17 cellular contexts compared by ENCODE assay signal in genomic region chr5:136776022-136776927, GRCh38.
DNase-seq lines count a peak whose midpoint lies in the region; ATAC-seq and TF ChIP-seq lines count a peak whose summit lies in the region.
"Had no signal": no experiment of that assay in that cellular context is flagged by ENCODE, and none has a peak within 500 bp of the region (broad histone marks: within the 10 kb centered on the region; RNA-seq: fewer than 3 reads in every experiment).

No MANE protein-coding gene starts in this region.

- H3K27me3 ChIP-seq in foreskin keratinocyte: no peaks in the 10 kb centered on the region
- no peaks in the 10 kb centered on the region for H3K27me3 ChIP-seq in smooth muscle cell (ENCODE audit: low read depth)
- no peaks in the 10 kb centered on the region for H3K27me3 ChIP-seq in neural progenitor cell
- H3K27me3 ChIP-seq in Karpas-422 (ENCODE audit: low read length): no peaks in the 10 kb centered on the region
- H3K27me3 ChIP-seq: pancreas had no signal

- no peak overlapping the region for H3K4me3 Mint-ChIP-seq in neural progenitor cell
- H3K4me3 Mint-ChIP-seq in activated T-helper 17 cell treated with anti-CD3 and anti-CD28 coated beads, Interleukin-2, amount 50 U/mL, for 72 hours: no peak overlapping the region

- CTCF ChIA-PET in HEK293 (lab: Yijun Ruan, JAX): no interaction called here

- H3K4me3 ChIP-seq in HEK293 (ENCODE audit: low read depth, low read length) (no peak overlapping the region), smooth muscle cell (no peak overlapping the region), neural progenitor cell (no peak overlapping the region), Karpas-422 (ENCODE audit: low read length) (no peak overlapping the region)
- H3K4me3 ChIP-seq: left ventricle myocardium inferior, pancreas had no signal

- peak overlapping the region; percentile 42 for H3K9ac ChIP-seq in smooth muscle cell (ENCODE audit: low read depth)
- H3K9ac ChIP-seq in neural progenitor cell: no peak overlapping the region
- H3K9ac ChIP-seq in Karpas-422 (ENCODE audit: low read length): no peak overlapping the region

- H3K36me3 ChIP-seq in HEK293 (ENCODE audit: control insufficient read depth in 2 of 2, insufficient read depth in 1 of 2, low read length in 2 of 2) (no peaks in the 10 kb centered on the region), smooth muscle cell (ENCODE audit: low read depth) (peaks cover 4% of the 10 kb centered on the region), neural progenitor cell (no peaks in the 10 kb centered on the region), Karpas-422 (ENCODE audit: insufficient read depth, low read length) (no peaks in the 10 kb centered on the region)
- H3K36me3 ChIP-seq: left ventricle myocardium inferior, pancreas had no signal

- H4K20me1 ChIP-seq in smooth muscle cell (ENCODE audit: low read depth) (no peaks in the 10 kb centered on the region), neural progenitor cell (ENCODE audit: low read depth) (no peaks in the 10 kb centered on the region), Karpas-422 (ENCODE audit: insufficient read depth, low read depth, low read length) (no peaks in the 10 kb centered on the region)

- TF ChIP-seq CTCF in HEK293 (tag by site-specific recombination; IDR thresholded peaks at IDR 0.05) (no peak), foreskin keratinocyte (conservative IDR thresholded peaks at IDR 0.05) (no peak), smooth muscle cell (IDR thresholded peaks at IDR 0.05; ENCODE audit: borderline replicate concordance, insufficient read depth, poor library complexity, severe bottlenecking) (no peak), neural progenitor cell (IDR thresholded peaks at IDR 0.05) (no peak)

- no peaks in the 10 kb centered on the region for H3K4me1 ChIP-seq in HEK293 (ENCODE audit: control insufficient read depth, insufficient read depth, low read length)
- H3K4me1 ChIP-seq in foreskin keratinocyte: no peaks in the 10 kb centered on the region
- H3K4me1 ChIP-seq in smooth muscle cell (ENCODE audit: low read depth): peaks cover 11% of the 10 kb centered on the region
- peaks cover 7% of the 10 kb centered on the region for H3K4me1 ChIP-seq in neural progenitor cell
- H3K4me1 ChIP-seq in Karpas-422 (ENCODE audit: low read length): peaks cover 17% of the 10 kb centered on the region
- H3K4me1 ChIP-seq: left ventricle myocardium inferior, pancreas had no signal

- no peaks in the 10 kb centered on the region for H3K9me3 Mint-ChIP-seq in neural progenitor cell
- peaks cover 4% of the 10 kb centered on the region for H3K9me3 Mint-ChIP-seq in activated T-helper 17 cell treated with anti-CD3 and anti-CD28 coated beads, Interleukin-2, amount 50 U/mL, for 72 hours

- H3K27me3 Mint-ChIP-seq in neural progenitor cell (ENCODE audit: insufficient read depth, low read depth): no peaks in the 10 kb centered on the region
- H3K27me3 Mint-ChIP-seq in activated T-helper 17 cell treated with anti-CD3 and anti-CD28 coated beads, Interleukin-2, amount 50 U/mL, for 72 hours: no peaks in the 10 kb centered on the region

- no peaks in the 10 kb centered on the region for H3K9me3 ChIP-seq in HEK293 (ENCODE audit: control insufficient read depth, insufficient read depth, low read depth, low read length)
- H3K9me3 ChIP-seq in smooth muscle cell (replicated peaks; ENCODE audit: low read depth): no peaks in the 10 kb centered on the region
- H3K9me3 ChIP-seq in neural progenitor cell (ENCODE audit: low read depth): no peaks in the 10 kb centered on the region
- no peaks in the 10 kb centered on the region for H3K9me3 ChIP-seq in Karpas-422 (ENCODE audit: low read length)
- H3K9me3 ChIP-seq: pancreas had no signal

- WGBS in smooth muscle cell (ENCODE audit: low lambda C conversion rate): 52% methylated on average over 4 of the region's 4 CpGs

- no peaks in the 10 kb centered on the region for H3K79me2 ChIP-seq in smooth muscle cell (ENCODE audit: low read depth)
- no peaks in the 10 kb centered on the region for H3K79me2 ChIP-seq in neural progenitor cell (ENCODE audit: low read depth)
- no peaks in the 10 kb centered on the region for H3K79me2 ChIP-seq in Karpas-422 (ENCODE audit: low read length)

- H2AFZ ChIP-seq in smooth muscle cell (ENCODE audit: low read depth): peak overlapping the region; percentile 46
- H2AFZ ChIP-seq in neural progenitor cell (replicated peaks): no peak overlapping the region
- H2AFZ ChIP-seq in Karpas-422 (ENCODE audit: low read length): no peak overlapping the region

- H3K9me2 ChIP-seq in Karpas-422 (replicated peaks; ENCODE audit: insufficient read depth, low read length): no peaks in the 10 kb centered on the region

- DNase-seq in amniotic epithelial cell (ENCODE audit: low read depth) (peak; percentile 78), foreskin keratinocyte (peak; percentile 27 to 58), smooth muscle cell (lab: John Stamatoyannopoulos, UW; ENCODE audit: unreplicated experiment) (no peak), neural progenitor cell (ENCODE audit: low spot score) (no peak), Karpas-422 (no peak)
- DNase-seq: activated CD4-positive, alpha-beta T cell treated with anti-CD3 and anti-CD28 coated beads, Interleukin-2, amount 50 U/mL, for 1 hour; activated CD8-positive, alpha-beta memory T cell treated with anti-CD3 and anti-CD28 coated beads, Interleukin-2, amount 50 U/mL, for 48 hours; activated gamma-delta T cell; left ventricle myocardium inferior; NCI-H1694; NCI-H2227 treated with DMSO at 0.1 percent for 48 hours; pancreas; RPMI8226; stimulated activated CD4-positive, alpha-beta T cell treated with anti-CD3 and anti-CD28 coated beads, Interleukin-4, amount 100 ng/mL, for 1 hour; substantia nigra had no signal

- H3K27ac Mint-ChIP-seq in neural progenitor cell: no peak overlapping the region
- no peak overlapping the region for H3K27ac Mint-ChIP-seq in activated T-helper 17 cell treated with anti-CD3 and anti-CD28 coated beads, Interleukin-2, amount 50 U/mL, for 72 hours

- H3K4me2 ChIP-seq in smooth muscle cell (peak overlapping the region; percentile 63), neural progenitor cell (no peak overlapping the region), Karpas-422 (ENCODE audit: low read depth, low read length, poor library complexity, severe bottlenecking) (no peak overlapping the region)

- H3K36me3 Mint-ChIP-seq in neural progenitor cell: no peaks in the 10 kb centered on the region
- H3K36me3 Mint-ChIP-seq in activated T-helper 17 cell treated with anti-CD3 and anti-CD28 coated beads, Interleukin-2, amount 50 U/mL, for 72 hours (ENCODE audit: low read depth): no peaks in the 10 kb centered on the region

- ATAC-seq in foreskin keratinocyte: no peak
- no peak for ATAC-seq in activated T-helper 17 cell treated with anti-CD3 and anti-CD28 coated beads, Interleukin-2, amount 50 U/mL, for 72 hours (replicated peaks)
- ATAC-seq: pancreas had no signal

- H3F3A ChIP-seq in smooth muscle cell (ENCODE audit: low read depth) (peaks cover 5% of the 10 kb centered on the region), neural progenitor cell (ENCODE audit: low read depth) (no peaks in the 10 kb centered on the region)

- H3K4me1 Mint-ChIP-seq in neural progenitor cell: no peaks in the 10 kb centered on the region
- H3K4me1 Mint-ChIP-seq in activated T-helper 17 cell treated with anti-CD3 and anti-CD28 coated beads, Interleukin-2, amount 50 U/mL, for 72 hours: no peaks in the 10 kb centered on the region

- H3K27ac ChIP-seq in HEK293 (ENCODE audit: extremely low read depth, low read depth, low read length) (no peak overlapping the region), foreskin keratinocyte (no peak overlapping the region), smooth muscle cell (ENCODE audit: low read depth) (peak overlapping the region; percentile 90), neural progenitor cell (no peak overlapping the region), Karpas-422 (ENCODE audit: low read length) (no peak overlapping the region)
- H3K27ac ChIP-seq: left ventricle myocardium inferior, pancreas had no signal

- POLR2A ChIA-PET in HEK293 (lab: Yijun Ruan, JAX): no interaction called here

TF ChIP-seq in HEK293, 187 proteins besides CTCF, POLR2A, EP300 and RAD21:
- TF ChIP-seq ZNF280D (tag by site-specific recombination; IDR thresholded peaks at IDR 0.05) (no peak), MEIS1 (CRISPR knock-in tag; IDR thresholded peaks at IDR 0.05; ENCODE audit: borderline replicate concordance) (no peak), ZBTB17 (tag by site-specific recombination; IDR thresholded peaks at IDR 0.05) (0 out of 2 replicates have a peak, but pooled peaks have one; percentile 42), ZNF830 (tag by site-specific recombination; IDR thresholded peaks at IDR 0.05; ENCODE audit: low read depth) (no peak), PRDM1 (tag by site-specific recombination; IDR thresholded peaks at IDR 0.05) (no peak)
TF ChIP-seq in HEK293: peak in this region for 1.

Comparison
In these comparisons a context has a peak if more than half of its experiments do, and no peak if none do; other contexts are left out.
1. DNase-seq: peak in amniotic epithelial cell (single experiment) and foreskin keratinocyte (2 of 2); none in smooth muscle cell (single experiment), neural progenitor cell (single experiment) and Karpas-422 (single experiment).